7 cellular contexts compared by ENCODE assay signal in genomic region chr3:141498592-141499223, GRCh38. TPM values are rescaled to one million over a fixed set of nuclear protein-coding genes. Genes with fewer than 3 reads are reported as not detected.
DNase-seq lines count a peak whose midpoint lies in the region; ATAC-seq, FAIRE-seq and TF ChIP-seq lines count a peak whose summit lies in the region.

No MANE protein-coding gene starts in this region.

- H3K4me3 ChIP-seq in K562 (no peak overlapping the region), prostate gland (no peak overlapping the region)

- H3K9ac ChIP-seq in K562 (ENCODE audit: insufficient read depth in 1 of 2, low read depth in 2 of 2, low read length in 2 of 2) = no peak overlapping the region

- H3K9me3 ChIP-seq in K562 (replicated peaks; ENCODE audit: control insufficient read depth, insufficient read depth, low read depth, low read length) (no peaks in the 10 kb centered on the region), prostate gland (no peaks in the 10 kb centered on the region)

- 79% methylated on average over 6 of the region's 6 CpGs for WGBS in K562 (ENCODE audit: insufficient coverage, low coverage, missing lambda C conversion rate)
- WGBS in prostate gland = 91% methylated on average over 6 of the region's 6 CpGs

- no peak overlapping the region for H3K27ac ChIP-seq in K562 (ENCODE audit: extremely low read depth, low read depth, low read length)
- H3K27ac ChIP-seq in prostate gland = no peak overlapping the region

- peak; percentile 97 for ATAC-seq in GM19351 (IDR thresholded peaks at IDR 0.05; ENCODE audit: unreplicated experiment)
- peak; percentile 98 for ATAC-seq in HG03159 (IDR thresholded peaks at IDR 0.05; ENCODE audit: unreplicated experiment)
- peak; percentile 32 for ATAC-seq in K562

- no peaks in the 10 kb centered on the region for H4K20me1 ChIP-seq in K562 (replicated peaks; ENCODE audit: control insufficient read depth, insufficient read depth, low read length)

- H3K36me3 ChIP-seq in K562 (ENCODE audit: control insufficient read depth, insufficient read depth, low read length) = peaks cover 2% of the 10 kb centered on the region; the same call in 1 of the 3 replicates
- no peaks in the 10 kb centered on the region for H3K36me3 ChIP-seq in prostate gland

- BruUV-seq in K562 (replicated peaks; lab: Mats Ljungman, UMichigan) = no TSS peak

- CTCF ChIA-PET in K562 (lab: Yijun Ruan, JAX; ENCODE audit: low intra/inter-chr PET ratio) = interaction anchor here (1.2 kb wide), 1 partner anchor 63 kb away, joined by 3 read pairs; no protein-coding TSS in a partner anchor

- no peak overlapping the region for H2AFZ ChIP-seq in K562 (ENCODE audit: low read depth, low read length)

- POLR2A ChIA-PET in K562 (lab: Yijun Ruan, JAX) = interaction anchor here (1.4 kb wide), 1 partner anchor 11 kb away, joined by 3 read pairs; no protein-coding TSS in a partner anchor

- no peak for TF ChIP-seq CTCF in K562 (IDR thresholded peaks at IDR 0.05 in 2 of 3, conservative IDR thresholded peaks at IDR 0.05 in 1 of 3; ENCODE audit: insufficient read depth in 2 of 3, low read depth in 1 of 3, low read length in 3 of 3)
- TF ChIP-seq CTCF in prostate gland (IDR thresholded peaks at IDR 0.05) = no peak

- H3K27me3 ChIP-seq in K562 (ENCODE audit: control insufficient read depth in 2 of 2, insufficient read depth in 2 of 2, low read length in 2 of 2) (no peaks in the 10 kb centered on the region), prostate gland (replicated peaks; ENCODE audit: insufficient read depth) (no peaks in the 10 kb centered on the region)

- H3K9me1 ChIP-seq in K562 (ENCODE audit: control insufficient read depth, insufficient read depth, low read length) = no peaks in the 10 kb centered on the region

- no peak for FAIRE-seq in K562 (lab: Jason Lieb, UNC)

- no peak overlapping the region for H3K4me2 ChIP-seq in K562 (ENCODE audit: insufficient read depth, low read length)

- no peak for TF ChIP-seq EP300 in K562 (IDR thresholded peaks at IDR 0.05; ENCODE audit: low read length)

- no peak for TF ChIP-seq RAD21 in K562 (CRISPR knock-in tag; conservative IDR thresholded peaks at IDR 0.05 in 1 of 2, IDR thresholded peaks at IDR 0.05 in 1 of 2)

- no peak for TF ChIP-seq POLR2A in K562 (conservative IDR thresholded peaks at IDR 0.05)
- TF ChIP-seq POLR2A in prostate gland (IDR thresholded peaks at IDR 0.05) = no peak

- in situ Hi-C loops in K562 (cut with MboI) = no loop called here

- H3K4me1 ChIP-seq in K562 (replicated peaks in 1 of 2; ENCODE audit: control insufficient read depth in 2 of 2, insufficient read depth in 2 of 2, low read length in 2 of 2) (no peaks in the 10 kb centered on the region; a peak in 1 of 5 replicates), prostate gland (replicated peaks) (no peaks in the 10 kb centered on the region)

- DNase-seq in T-helper 9 cell (peak; percentile 74), K562 (ENCODE audit: extremely low read depth in 1 of 4, low spot score in 3 of 4) (no peak), NCI-H524 treated with DMSO at 0.1 percent for 48 hours (lab: John Stamatoyannopoulos, UW) (no peak), prostate gland (ENCODE audit: low spot score) (no peak)
- DNase-seq in stimulated activated CD4-positive, alpha-beta T cell treated with anti-CD3 and anti-CD28 coated beads, Interleukin-1b, Interleukin-23, amount 100 ng/mL, for 48 hours = peak; percentile 90

- intact Hi-C loops in K562 (cut with micrococcal nuclease) = no loop called here
- intact Hi-C loops in prostate gland (cut with DNase I) = no loop called here

- H3K79me2 ChIP-seq in K562 (ENCODE audit: control insufficient read depth, insufficient read depth, low read length) = peaks cover 58% of the 10 kb centered on the region

TF ChIP-seq in K562, 482 proteins besides CTCF, POLR2A, EP300 and RAD21:
- TF ChIP-seq, protein P1, sequence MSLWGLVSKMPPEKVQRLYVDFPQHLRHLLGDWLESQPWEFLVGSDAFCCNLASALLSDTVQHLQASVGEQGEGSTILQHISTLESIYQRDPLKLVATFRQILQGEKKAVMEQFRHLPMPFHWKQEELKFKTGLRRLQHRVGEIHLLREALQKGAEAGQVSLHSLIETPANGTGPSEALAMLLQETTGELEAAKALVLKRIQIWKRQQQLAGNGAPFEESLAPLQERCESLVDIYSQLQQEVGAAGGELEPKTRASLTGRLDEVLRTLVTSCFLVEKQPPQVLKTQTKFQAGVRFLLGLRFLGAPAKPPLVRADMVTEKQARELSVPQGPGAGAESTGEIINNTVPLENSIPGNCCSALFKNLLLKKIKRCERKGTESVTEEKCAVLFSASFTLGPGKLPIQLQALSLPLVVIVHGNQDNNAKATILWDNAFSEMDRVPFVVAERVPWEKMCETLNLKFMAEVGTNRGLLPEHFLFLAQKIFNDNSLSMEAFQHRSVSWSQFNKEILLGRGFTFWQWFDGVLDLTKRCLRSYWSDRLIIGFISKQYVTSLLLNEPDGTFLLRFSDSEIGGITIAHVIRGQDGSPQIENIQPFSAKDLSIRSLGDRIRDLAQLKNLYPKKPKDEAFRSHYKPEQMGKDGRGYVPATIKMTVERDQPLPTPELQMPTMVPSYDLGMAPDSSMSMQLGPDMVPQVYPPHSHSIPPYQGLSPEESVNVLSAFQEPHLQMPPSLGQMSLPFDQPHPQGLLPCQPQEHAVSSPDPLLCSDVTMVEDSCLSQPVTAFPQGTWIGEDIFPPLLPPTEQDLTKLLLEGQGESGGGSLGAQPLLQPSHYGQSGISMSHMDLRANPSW (CRISPR knock-in tag; IDR thresholded peaks at IDR 0.05) = no peak
- TF ChIP-seq MCM7 (IDR thresholded peaks at IDR 0.05) = no peak
- TF ChIP-seq, protein P2, sequence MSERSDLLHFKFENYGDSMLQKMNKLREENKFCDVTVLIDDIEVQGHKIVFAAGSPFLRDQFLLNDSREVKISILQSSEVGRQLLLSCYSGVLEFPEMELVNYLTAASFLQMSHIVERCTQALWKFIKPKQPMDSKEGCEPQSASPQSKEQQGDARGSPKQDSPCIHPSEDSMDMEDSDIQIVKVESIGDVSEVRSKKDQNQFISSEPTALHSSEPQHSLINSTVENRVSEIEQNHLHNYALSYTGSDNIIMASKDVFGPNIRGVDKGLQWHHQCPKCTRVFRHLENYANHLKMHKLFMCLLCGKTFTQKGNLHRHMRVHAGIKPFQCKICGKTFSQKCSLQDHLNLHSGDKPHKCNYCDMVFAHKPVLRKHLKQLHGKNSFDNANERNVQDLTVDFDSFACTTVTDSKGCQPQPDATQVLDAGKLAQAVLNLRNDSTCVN (CRISPR knock-in tag; IDR thresholded peaks at IDR 0.05) = no peak
- no peak for TF ChIP-seq ZNF174 (CRISPR knock-in tag; IDR thresholded peaks at IDR 0.05)
- no peak for TF ChIP-seq MCM3 (IDR thresholded peaks at IDR 0.05)
- TF ChIP-seq, protein P3, sequence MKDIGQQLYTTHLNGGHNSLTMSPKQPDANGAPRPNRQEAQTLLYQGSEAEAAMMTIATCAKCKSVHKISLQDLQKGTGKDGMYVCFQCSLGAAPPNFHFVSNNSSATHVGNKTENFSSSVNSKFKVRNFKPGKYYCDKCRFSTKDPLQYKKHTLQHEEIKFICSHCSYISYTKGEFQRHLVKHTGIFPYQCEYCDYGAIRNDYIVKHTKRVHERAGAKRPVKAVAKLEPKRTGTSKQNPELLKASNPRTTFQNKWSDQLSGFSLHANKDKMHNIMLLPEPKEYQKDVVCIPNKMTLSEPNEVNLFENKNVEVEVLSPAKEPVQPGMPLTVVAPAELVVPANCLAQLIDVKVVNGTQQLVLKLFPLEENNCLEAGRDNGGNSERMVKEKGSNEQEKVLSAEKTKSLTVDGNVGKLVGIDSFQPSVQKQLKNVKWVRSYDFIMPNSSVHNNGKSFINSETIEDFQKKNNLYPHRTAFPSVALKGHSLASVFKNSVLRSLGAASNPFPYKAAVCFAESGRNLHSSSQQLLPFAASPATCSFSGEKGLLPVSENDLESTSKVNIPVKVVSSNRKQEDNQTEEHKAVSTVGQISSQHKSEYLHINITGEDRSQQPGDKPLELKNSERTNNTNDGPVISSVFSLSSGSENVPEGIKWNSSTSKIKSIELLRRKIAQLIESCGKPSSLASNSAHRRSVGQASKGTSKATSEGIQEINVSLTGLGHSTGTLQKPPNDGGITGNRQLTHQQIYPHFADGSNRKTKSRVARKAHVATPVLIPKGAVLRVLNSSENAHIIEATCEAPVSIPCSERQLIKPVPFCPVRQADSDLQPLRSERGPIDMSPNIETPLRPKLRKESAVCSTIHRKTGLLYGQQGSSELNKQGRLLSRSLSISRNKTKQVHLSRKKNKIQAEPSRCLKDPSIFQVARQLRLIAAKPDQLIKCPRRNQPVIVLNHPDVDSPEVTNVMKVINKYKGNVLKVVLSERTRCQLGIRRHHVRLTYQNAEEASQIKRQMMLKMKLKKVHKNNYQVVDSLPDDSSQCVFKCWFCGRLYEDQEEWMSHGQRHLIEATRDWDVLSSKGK (CRISPR knock-in tag; IDR thresholded peaks at IDR 0.05) = no peak
- no peak for TF ChIP-seq ESRRB (CRISPR knock-in tag; IDR thresholded peaks at IDR 0.05; ENCODE audit: borderline replicate concordance)
- TF ChIP-seq GTF2F1 (IDR thresholded peaks at IDR 0.05; ENCODE audit: low read depth, low read length) = no peak
- no peak for TF ChIP-seq STAT5A (IDR thresholded peaks at IDR 0.05; ENCODE audit: borderline replicate concordance, low read length)
- TF ChIP-seq PHF21A (IDR thresholded peaks at IDR 0.05; ENCODE audit: borderline replicate concordance, low read depth) = no peak
- TF ChIP-seq TAF9B (IDR thresholded peaks at IDR 0.05; ENCODE audit: partially characterized antibody) = no peak
- TF ChIP-seq ZNF384 (IDR thresholded peaks at IDR 0.05; ENCODE audit: low read depth, low read length) = no peak
- TF ChIP-seq ZNF431 (CRISPR knock-in tag; IDR thresholded peaks at IDR 0.05) = no peak

RNA-seq across cellular contexts. Expression of gene RASA2, which starts 11.9 kb away (rescaled TPM):
- 7.2 and 29.1 TPM in 2 replicates for total RNA-seq in K562 (2011; cell fraction: chromatin; rRNA removed; ENCODE audit: low replicate concordance)
- 4.7 and 8.2 TPM in 2 replicates for total RNA-seq in K562 (2011; cell fraction: nucleolus; rRNA removed)
- total RNA-seq in K562 (2011; cell fraction: nucleoplasm; rRNA removed) = 9.2 and 13.4 TPM in 2 replicates
- 6.1 and 6.6 TPM in 2 replicates for total RNA-seq in K562 (2014; rRNA removed)
- total RNA-seq in K562 (2014; rRNA removed; fragmentation: Illumina TruSeq; extraction: Trizol) = 12.8 and 13.4 TPM in 2 replicates
- total RNA-seq in K562 (2015; rRNA removed; fragmentation: Illumina TruSeq; extraction: Trizol) = 10.0 and 11.3 TPM in 2 replicates
- total RNA-seq in K562 (2021) = 10.4 and 14.1 TPM in 2 replicates
- polyA plus RNA-seq in K562 (2011; rRNA removed) = 7.6 and 9.5 TPM in 2 replicates
- 1.2 and 2.7 TPM in 2 replicates for polyA plus RNA-seq in K562 (2011; cell fraction: cytosol; rRNA removed)
- polyA plus RNA-seq in K562 (2011; cell fraction: nucleus; rRNA removed) = 7.1 and 10.2 TPM in 2 replicates
- polyA plus RNA-seq in K562 (2012) = 4.0 and 5.3 TPM in 2 replicates
- 7.6 and 9.7 TPM in 2 replicates for polyA plus RNA-seq in K562 (2014; fragmentation: Illumina TruSeq; extraction: Trizol)
- 1 to 10 TPM; 2.0 to 2.7 TPM for polyA plus RNA-seq in K562 (2014; fragmentation: Nextera tagmentation; extraction: Ambion mirVana)
- 6.2 TPM in 2 replicates for polyA plus RNA-seq in K562 (2014; rRNA removed)
- 9.3 and 12.8 TPM in 2 replicates for polyA minus RNA-seq in K562 (2011; rRNA and poly(A)+ RNA removed)
- 4.0 and 4.8 TPM in 2 replicates for polyA minus RNA-seq in K562 (2011; cell fraction: cytosol; rRNA and poly(A)+ RNA removed)
- 5.3 and 11.9 TPM in 2 replicates for polyA minus RNA-seq in K562 (2011; cell fraction: nucleus; rRNA and poly(A)+ RNA removed)
- 10 to 100 TPM in 1 of 2 donors, 1 to 10 TPM in 1; 7.8 to 13.5 TPM for total RNA-seq in prostate gland

Comparison
In these comparisons a context has a peak if more than half of its experiments do, and no peak if none do; other contexts are left out.
1. ATAC-seq: peak in every context shown above with its lines; median percentile 98 in HG03159; 97 in GM19351; 32 in K562.
2. DNase-seq: peak in T-helper 9 cell (single experiment) and stimulated activated CD4-positive, alpha-beta T cell treated with anti-CD3 and anti-CD28 coated beads, Interleukin-1b, Interleukin-23, amount 100 ng/mL, for 48 hours (single experiment); none in K562 (0 of 4), NCI-H524 treated with DMSO at 0.1 percent for 48 hours (single experiment) and prostate gland (single experiment).